9 cellular contexts compared by ENCODE assay signal in the genomic region with DNA sequence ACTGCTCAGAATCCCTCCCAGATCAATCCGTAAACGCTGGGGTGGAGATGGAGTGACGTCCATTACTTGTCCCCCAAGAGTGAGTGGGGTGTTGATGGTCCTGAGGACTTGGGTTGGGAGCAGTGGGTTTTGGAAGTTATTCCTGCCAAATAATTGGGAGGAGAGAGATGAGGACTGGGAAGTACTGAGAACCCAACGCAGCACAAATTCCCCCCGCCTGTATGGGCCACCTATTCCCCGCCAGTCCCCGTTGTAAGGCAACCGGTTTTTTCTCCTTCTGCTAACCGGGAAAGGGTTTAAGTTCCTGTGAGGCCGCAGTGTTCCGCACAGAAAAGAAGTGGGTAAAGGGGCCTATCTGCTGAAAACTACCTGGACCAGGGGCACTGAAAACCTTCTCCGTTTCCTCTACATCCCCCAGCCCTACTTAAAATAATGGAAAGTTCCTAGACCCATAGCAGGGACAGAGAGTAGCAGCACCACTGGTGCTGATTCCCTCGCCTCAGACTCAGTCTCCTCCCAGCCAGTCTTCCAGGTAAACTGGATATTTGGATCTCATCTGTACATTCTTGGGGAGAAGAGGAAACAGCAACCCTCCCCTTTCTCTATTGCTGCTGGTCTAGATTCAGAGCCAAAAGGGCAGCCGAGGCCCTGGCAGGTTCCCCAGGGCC. TPM values are rescaled to one million over a fixed set of nuclear protein-coding genes. Genes with fewer than 3 reads are reported as not detected.
A peak's percentile ranks its signal among the peaks of the same experiment; 100 is the strongest.
DNase-seq lines count a peak whose midpoint lies in the region; ATAC-seq, FAIRE-seq and TF ChIP-seq lines count a peak whose summit lies in the region.
"Had no signal": no experiment of that assay in that cellular context is flagged by ENCODE, and none has a peak within 500 bp of the region (broad histone marks: within the 10 kb centered on the region; RNA-seq: fewer than 3 reads in every experiment).

No MANE protein-coding gene starts in this region.

- TF ChIP-seq CTCF in dorsolateral prefrontal cortex (IDR thresholded peaks at IDR 0.05 in 54 of 56, conservative IDR thresholded peaks at IDR 0.05 in 2 of 56; ENCODE audit: low read depth in 1 of 56, partially characterized antibody in 56 of 56): no peak

- peaks cover 13% of the 10 kb centered on the region for H3K27me3 Mint-ChIP-seq in activated naive CD4-positive, alpha-beta T cell treated with anti-CD3 and anti-CD28 coated beads, Interleukin-2, amount 10 ng/mL, durations not matched to agents 7 days and 5 days

- peak overlapping the region; percentile 64 for H3K4me3 Mint-ChIP-seq in activated naive CD4-positive, alpha-beta T cell treated with anti-CD3 and anti-CD28 coated beads, Interleukin-2, amount 10 ng/mL, durations not matched to agents 7 days and 5 days

- peak overlapping the region; percentile 70 to 99 (median 96) for H3K27ac ChIP-seq in dorsolateral prefrontal cortex

- H3K36me3 Mint-ChIP-seq in activated naive CD4-positive, alpha-beta T cell treated with anti-CD3 and anti-CD28 coated beads, Interleukin-2, amount 10 ng/mL, durations not matched to agents 7 days and 5 days: no peaks in the 10 kb centered on the region

- no peaks in the 10 kb centered on the region for H3K9me3 ChIP-seq in mononuclear cell (ENCODE audit: low read depth, low read length)

- peak; percentile 70 for FAIRE-seq in urothelium cell line (lab: Jason Lieb, UNC)

- H3K9me3 Mint-ChIP-seq in activated naive CD4-positive, alpha-beta T cell treated with anti-CD3 and anti-CD28 coated beads, Interleukin-2, amount 10 ng/mL, durations not matched to agents 7 days and 5 days: no peaks in the 10 kb centered on the region

- peaks cover 21% of the 10 kb centered on the region for H3K4me1 ChIP-seq in mononuclear cell (ENCODE audit: insufficient read depth, low read length)

- CTCF ChIA-PET in activated naive CD4-positive, alpha-beta T cell treated with anti-CD3 and anti-CD28 coated beads, Interleukin-2, amount 10 ng/mL, durations not matched to agents 7 days and 5 days (lab: Charles Lee): interaction anchor here (2.0 kb wide), 1 partner anchor 20 kb away, joined by 9 read pairs; no protein-coding TSS in a partner anchor

- H3K27me3 ChIP-seq in dorsolateral prefrontal cortex (no peaks in the 10 kb centered on the region), mononuclear cell (ENCODE audit: insufficient read depth, low read length) (no peaks in the 10 kb centered on the region)

- peaks cover 30% of the 10 kb centered on the region for H3K4me1 Mint-ChIP-seq in activated naive CD4-positive, alpha-beta T cell treated with anti-CD3 and anti-CD28 coated beads, Interleukin-2, amount 10 ng/mL, durations not matched to agents 7 days and 5 days

- H3K27ac Mint-ChIP-seq in activated naive CD4-positive, alpha-beta T cell treated with anti-CD3 and anti-CD28 coated beads, Interleukin-2, amount 10 ng/mL, durations not matched to agents 7 days and 5 days: no peak overlapping the region

- peak overlapping the region; percentile 65 to 99 (median 94) for H3K4me3 ChIP-seq in dorsolateral prefrontal cortex
- peak overlapping the region; percentile 34 for H3K4me3 ChIP-seq in mononuclear cell (ENCODE audit: low read length)

- DNase-seq in activated naive CD4-positive, alpha-beta T cell treated with anti-CD3 and anti-CD28 coated beads, Interleukin-2, amount 10 ng/mL, durations not matched to agents 7 days and 5 days: no peak
- DNase-seq in activated naive CD4-positive, alpha-beta T cell treated with anti-CD3 and anti-CD28 coated beads, Interleukin-2, amount 50 U/mL, for 16 hours: no peak
- DNase-seq in dorsolateral prefrontal cortex: no peak
- no peak for DNase-seq in urothelium cell line (ENCODE audit: low spot score)
- no peak for DNase-seq in NCI-H1930 (lab: John Stamatoyannopoulos, UW)

- no peak for ATAC-seq in GM18498 (IDR thresholded peaks at IDR 0.05; ENCODE audit: unreplicated experiment)
- ATAC-seq in HG03460 (IDR thresholded peaks at IDR 0.05; ENCODE audit: unreplicated experiment): no peak

- intact Hi-C loops in dorsolateral prefrontal cortex (cut with DNase I): no loop called here

RNA-seq across cellular contexts. Expression of a gene that starts 0.7 kb away (rescaled TPM):
- 10 to 100 TPM; 15.7 to 34.1 (median 24.1) TPM for total RNA-seq in dorsolateral prefrontal cortex
- total RNA-seq in mononuclear cell: 0.10 TPM

RNA-seq across cellular contexts. Expression of a gene that starts 5.6 kb away (rescaled TPM):
- total RNA-seq in dorsolateral prefrontal cortex: 100 to 1,000 TPM in 32 of 120 experiments, 10 to 100 TPM in 88; 58.7 to 145 (median 92.1) TPM
- 6.7 TPM for total RNA-seq in mononuclear cell

RNA-seq across cellular contexts. Expression of a gene that starts 27.6 kb away (rescaled TPM):
- not detected for total RNA-seq in dorsolateral prefrontal cortex
- not detected for total RNA-seq in mononuclear cell
- total RNA-seq: HT1080 had no signal

RNA-seq across cellular contexts. Expression of a gene that starts 29.0 kb away (rescaled TPM):
- 1 to 10 TPM in 113 of 120 experiments, under 1 TPM in 7; 0.32 to 5.8 (median 2.6) TPM for total RNA-seq in dorsolateral prefrontal cortex
- not detected for total RNA-seq in mononuclear cell

RNA-seq across cellular contexts. Expression of a gene that starts 43.7 kb away (rescaled TPM):
- total RNA-seq in dorsolateral prefrontal cortex (10 to 100 TPM in 1 of 120 experiments, 1 to 10 TPM in 118, under 1 TPM in 1; 0.89 to 10.5 (median 4.8) TPM), mononuclear cell (not detected)

Comparison
In these comparisons a context has a peak if more than half of its experiments do, and no peak if none do; other contexts are left out.
1. RNA of a gene that starts 0.7 kb away (total RNA-seq): 15.7 to 34.1 TPM in dorsolateral prefrontal cortex; 0.10 TPM in mononuclear cell (single experiment); every median in the first group is over 10 times any median in the second.